ENCODE assay signal across 8 cellular contexts in the genomic region with DNA sequence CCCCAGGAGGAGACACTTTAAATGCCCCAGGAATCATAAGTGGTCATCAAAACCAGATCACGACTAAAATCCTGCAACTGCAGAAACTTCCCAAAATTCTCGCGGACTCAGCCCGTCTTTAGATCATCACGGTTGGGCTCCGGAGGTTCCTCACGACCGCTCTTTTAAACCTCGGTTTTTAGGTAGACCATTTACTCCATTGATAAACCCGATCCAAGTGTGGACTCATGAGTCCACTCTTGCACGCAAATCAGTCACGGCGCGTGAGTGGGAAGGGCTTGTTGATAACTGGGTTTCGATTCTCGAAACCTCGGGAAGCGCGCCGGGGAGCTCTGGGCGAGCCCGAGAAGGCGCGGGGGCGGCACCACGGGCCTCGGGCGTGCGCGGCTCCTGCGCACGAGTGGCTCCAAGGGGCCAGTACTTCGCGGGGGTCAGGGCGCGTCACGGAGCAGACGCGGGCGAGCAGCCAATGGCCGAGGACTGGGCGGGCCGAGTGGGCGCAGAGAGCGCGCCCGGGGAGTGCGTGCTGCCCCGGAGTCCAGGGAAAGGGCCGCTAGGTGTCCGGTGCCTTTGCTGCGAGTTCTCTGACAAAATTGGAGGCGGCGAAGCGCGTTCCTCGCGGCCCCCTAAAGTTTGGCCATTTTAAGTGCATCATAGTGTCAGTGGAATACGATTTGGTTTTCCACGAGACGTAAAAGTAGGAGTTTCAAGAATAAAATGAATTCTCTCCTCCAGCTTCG. TPM values are rescaled to one million over a fixed set of nuclear protein-coding genes. Genes with fewer than 3 reads are reported as not detected.
A peak's percentile ranks its signal among the peaks of the same experiment; 100 is the strongest.
DNase-seq lines count a peak whose midpoint lies in the region; ATAC-seq and TF ChIP-seq lines count a peak whose summit lies in the region.

No MANE protein-coding gene starts in this region.

- peak; percentile 29 to 93 (median 72) for TF ChIP-seq POLR2A in upper lobe of left lung (IDR thresholded peaks at IDR 0.05)

- TF ChIP-seq CTCF in left ventricle myocardium inferior (IDR thresholded peaks at IDR 0.05; ENCODE audit: borderline replicate concordance), result peak; percentile 14
- peak in 3 of 6 experiments; percentile 9 to 38 (median 20) for TF ChIP-seq CTCF in upper lobe of left lung (IDR thresholded peaks at IDR 0.05)

- WGBS in upper lobe of left lung, 2 donors, result 1% methylated on average over 39 to 51 of the region's 62 CpGs

- peaks cover 50% of the 10 kb centered on the region for H3K4me1 ChIP-seq in left ventricle myocardium inferior
- H3K4me1 ChIP-seq in upper lobe of left lung, result peaks cover 13 to 33% (median 23%) of the 10 kb centered on the region in 4 donors

- H3K9me3 ChIP-seq in left ventricle myocardium inferior (replicated peaks), result no peaks in the 10 kb centered on the region
- no peaks in the 10 kb centered on the region for H3K9me3 ChIP-seq in upper lobe of left lung

- H3K27me3 ChIP-seq in H7 (ENCODE audit: control insufficient read depth, insufficient read depth, low read length) (peaks cover 25% of the 10 kb centered on the region), left ventricle myocardium inferior (ENCODE audit: low read depth) (no peaks in the 10 kb centered on the region), upper lobe of left lung (no peaks in the 10 kb centered on the region)

- DNase-seq in GM03348 (ENCODE audit: low spot score), result peak; percentile 93
- peak; percentile 77 for DNase-seq in H7
- peak; percentile 96 for DNase-seq in M059J (ENCODE audit: low read depth)
- peak; percentile 26 to 68 (median 48) for DNase-seq in T-helper 2 cell
- peak; percentile 96 for DNase-seq in left ventricle myocardium inferior
- peak; percentile 98 for DNase-seq in posterior vena cava (ENCODE audit: low spot score)
- DNase-seq in upper lobe of left lung, result peak; percentile 95 to 99

- peak; percentile 93 to 94 for ATAC-seq in upper lobe of left lung (ENCODE audit: low FRiP score in 2 of 2)

- intact Hi-C loops in left ventricle myocardium inferior (cut with micrococcal nuclease), result no loop called here
- intact Hi-C loops in posterior vena cava (cut with DNase I), result loop anchor here (5.0 to 10.0 kb wide), 4 partner anchors 144 to 1148 kb away; no protein-coding TSS in a partner anchor

- no peaks in the 10 kb centered on the region for H3K36me3 ChIP-seq in H7 (replicated peaks; ENCODE audit: control insufficient read depth, insufficient read depth, low read length)
- peaks cover 22% of the 10 kb centered on the region for H3K36me3 ChIP-seq in left ventricle myocardium inferior
- H3K36me3 ChIP-seq in upper lobe of left lung, result no peaks in the 10 kb centered on the region

- peak in 1 of 4 donors; percentile 36 for TF ChIP-seq EP300 in upper lobe of left lung (IDR thresholded peaks at IDR 0.05)

- H3K4me3 ChIP-seq in H7 (ENCODE audit: insufficient read depth, low read depth, low read length) (peak overlapping the region; percentile 74), left ventricle myocardium inferior (peak overlapping the region; percentile 89), upper lobe of left lung (peak overlapping the region; percentile 62 to 88 (median 70))

- H3K27ac ChIP-seq in angular gyrus (ENCODE audit: low read depth, low read length) (peak overlapping the region; percentile 91), left ventricle myocardium inferior (replicated peaks) (peak overlapping the region; percentile 98), upper lobe of left lung (peak overlapping the region; percentile 94 to 98 (median 97))

RNA-seq across cellular contexts. Expression of a gene that starts 0.7 kb away (rescaled TPM):
- total RNA-seq in H7 (2014; rRNA removed; shearing (Covaris generic)), result 1.5 and 2.9 TPM in 2 replicates
- 64.6 and 97.6 TPM in 2 replicates for total RNA-seq in M059J (2014; rRNA removed; shearing (Covaris generic))
- total RNA-seq in left ventricle myocardium inferior, result 44.4 TPM
- 10 to 100 TPM; 43.6 to 58.2 TPM for total RNA-seq in posterior vena cava
- total RNA-seq in upper lobe of left lung, result 10 to 100 TPM in 5 of 6 donors, 1 to 10 TPM in 1; 9.5 to 21.9 (median 18.6) TPM

Comparison
In these comparisons a context has a peak if more than half of its experiments do, and no peak if none do; other contexts are left out.
1. Peak in every context shown above with its lines: DNase-seq, ATAC-seq, H3K4me3 ChIP-seq and H3K27ac ChIP-seq.
2. DNase-seq: peak in every context shown above with its lines; median percentile 98 in posterior vena cava; 97 in upper lobe of left lung; 96 in M059J; 96 in left ventricle myocardium inferior; 93 in GM03348; 77 in H7; 48 in T-helper 2 cell.